Comparison of ENCODE assay signal across 1 cellular context in genomic region chr10:88523739-88524400, GRCh38.
TF ChIP-seq lines count a peak whose summit lies in the region.

No MANE protein-coding gene starts in this region.

TF ChIP-seq in GM12878, 131 proteins besides CTCF, POLR2A, EP300 and RAD21 (continued from another document):
- TF ChIP-seq BCLAF1 (IDR thresholded peaks at IDR 0.05), result no peak
- TF ChIP-seq NFXL1 (IDR thresholded peaks at IDR 0.05; ENCODE audit: borderline replicate concordance), result no peak
- TF ChIP-seq SMC3 (IDR thresholded peaks at IDR 0.05; ENCODE audit: borderline replicate concordance, low read length), result no peak
- TF ChIP-seq KAT2A (conservative IDR thresholded peaks at IDR 0.05; ENCODE audit: control insufficient read depth, low read depth, low read length), result no peak
- TF ChIP-seq SREBF1 (IDR thresholded peaks at IDR 0.05; ENCODE audit: low read length), result no peak
- TF ChIP-seq KLF5 (IDR thresholded peaks at IDR 0.05; ENCODE audit: partially characterized antibody), result no peak
- no peak for TF ChIP-seq CHD4 (IDR thresholded peaks at IDR 0.05)
- TF ChIP-seq PKNOX1 (IDR thresholded peaks at IDR 0.05), result no peak
- TF ChIP-seq POLR2AphosphoS5 (IDR thresholded peaks at IDR 0.05; ENCODE audit: low read length), result no peak
